ENCODE assay signal across 8 cellular contexts in the genomic region with DNA sequence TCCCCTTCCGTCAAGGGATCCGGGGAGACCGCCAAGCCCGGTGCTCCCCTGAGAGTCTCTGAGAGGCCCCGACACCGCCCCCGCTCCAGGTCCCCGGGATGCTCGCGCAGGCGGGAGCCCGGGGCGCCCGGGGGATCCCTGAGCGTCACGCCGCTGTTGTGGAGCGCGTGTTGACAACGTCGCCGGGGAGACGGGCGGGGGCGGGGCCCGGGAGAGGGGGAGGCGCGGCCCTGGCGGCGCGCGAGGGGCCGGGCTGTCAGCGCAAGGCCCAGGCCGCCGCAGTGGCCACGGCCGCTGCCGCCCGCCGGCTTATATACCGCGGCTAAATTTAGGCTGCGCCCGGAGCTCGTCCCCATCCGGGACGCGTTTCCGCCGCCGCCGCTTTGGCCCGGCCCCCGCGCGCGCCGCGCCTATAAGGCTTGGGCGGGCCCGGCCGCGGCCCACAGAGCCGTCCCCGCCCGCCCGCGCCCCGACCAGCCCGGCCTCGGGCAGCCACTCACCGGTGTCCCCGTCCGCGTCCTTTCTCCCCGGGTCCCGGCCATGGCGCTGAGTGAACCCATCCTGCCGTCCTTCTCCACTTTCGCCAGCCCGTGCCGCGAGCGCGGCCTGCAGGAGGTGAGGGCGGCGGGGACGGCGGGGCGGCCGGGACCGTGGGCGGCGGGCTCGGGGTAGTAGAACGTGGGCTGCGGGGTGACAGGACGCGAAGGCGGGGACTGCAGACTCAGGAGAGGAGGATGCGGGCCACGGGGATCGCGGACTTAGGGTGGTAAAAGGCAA. TPM values are rescaled to one million over a fixed set of nuclear protein-coding genes. Genes with fewer than 3 reads are reported as not detected.
DNase-seq lines count a peak whose midpoint lies in the region; ATAC-seq and TF ChIP-seq lines count a peak whose summit lies in the region.

A gene (plus strand): TSS at position 443 of the 777 bp plus-strand sequence. CDS start 98 bp downstream, at position 541.

- no peaks in the 10 kb centered on the region for H3K36me3 ChIP-seq in BE2C

- peak; percentile 73 for ATAC-seq in HG03432 (IDR thresholded peaks at IDR 0.05; ENCODE audit: unreplicated experiment)
- peak; percentile 58 to 67 for ATAC-seq in naive thymus-derived CD8-positive, alpha-beta T cell
- peak; percentile 85 for ATAC-seq in stimulated activated memory B cell treated with anti-CD40 and anti-IgM and Interleukin-4, amounts not matched to agents 10 μg/mL and 1 μg/mL and 100 μg/mL, for 72 hours

- H3K9me3 Mint-ChIP-seq in naive thymus-derived CD8-positive, alpha-beta T cell = peaks cover 0 to 13% (median 0%) of the 10 kb centered on the region in 9 donors
- H3K9me3 Mint-ChIP-seq in stimulated activated memory B cell treated with anti-CD40 and anti-IgM and Interleukin-4, amounts not matched to agents 10 μg/mL and 1 μg/mL and 100 μg/mL, for 72 hours = no peaks in the 10 kb centered on the region

- H3K27me3 ChIP-seq in BE2C = peaks cover 59% of the 10 kb centered on the region

- peak within 1 kb of the TSS; percentile 56 to 100 (median 82) for H3K4me3 Mint-ChIP-seq in naive thymus-derived CD8-positive, alpha-beta T cell
- H3K4me3 Mint-ChIP-seq in stimulated activated memory B cell treated with anti-CD40 and anti-IgM and Interleukin-4, amounts not matched to agents 10 μg/mL and 1 μg/mL and 100 μg/mL, for 72 hours = peak within 1 kb of the TSS; percentile 72

- H3K4me3 ChIP-seq in BE2C (ENCODE audit: low read depth, low read length) = peak within 1 kb of the TSS; percentile 16; the same call in 1 of the 2 replicates
- peak within 1 kb of the TSS; percentile 38 for H3K4me3 ChIP-seq in fibroblast of mammary gland (ENCODE audit: control insufficient read depth, low read depth, low read length)

- no peaks in the 10 kb centered on the region for H3K4me1 ChIP-seq in BE2C

- DNase-seq in BE2C = peak; percentile 80
- peak; percentile 94 for DNase-seq in activated T-helper 1 cell treated with Interleukin-2 at 50 U/mL for 16 hours (ENCODE audit: low read depth)
- peak; percentile 81 for DNase-seq in fibroblast of mammary gland (ENCODE audit: low read depth)
- DNase-seq in naive thymus-derived CD8-positive, alpha-beta T cell = peak; percentile 91 to 98 (median 95)

- no peaks in the 10 kb centered on the region for H3K9me3 ChIP-seq in BE2C

- H3K4me1 Mint-ChIP-seq in naive thymus-derived CD8-positive, alpha-beta T cell = peaks cover 23 to 64% (median 56%) of the 10 kb centered on the region in 4 donors
- peaks cover 71% of the 10 kb centered on the region for H3K4me1 Mint-ChIP-seq in stimulated activated memory B cell treated with anti-CD40 and anti-IgM and Interleukin-4, amounts not matched to agents 10 μg/mL and 1 μg/mL and 100 μg/mL, for 72 hours

- H3K27me3 Mint-ChIP-seq in naive thymus-derived CD8-positive, alpha-beta T cell = peaks cover 0 to 11% (median 0%) of the 10 kb centered on the region in 5 donors
- H3K27me3 Mint-ChIP-seq in stimulated activated memory B cell treated with anti-CD40 and anti-IgM and Interleukin-4, amounts not matched to agents 10 μg/mL and 1 μg/mL and 100 μg/mL, for 72 hours = no peaks in the 10 kb centered on the region

- peak; percentile 78 for TF ChIP-seq POLR2A in GM19099 (IDR thresholded peaks at IDR 0.05; ENCODE audit: extremely low read depth, insufficient read length, low read depth)

- TF ChIP-seq CTCF in BE2C (IDR thresholded peaks at IDR 0.05; ENCODE audit: low read depth, low read length) (no peak), fibroblast of mammary gland (conservative IDR thresholded peaks at IDR 0.05; ENCODE audit: control insufficient read depth, insufficient read depth, low read depth, low read length) (no peak)

- peak within 1 kb of the TSS; percentile 74 to 100 (median 98) for H3K27ac Mint-ChIP-seq in naive thymus-derived CD8-positive, alpha-beta T cell
- peak within 1 kb of the TSS; percentile 85 for H3K27ac Mint-ChIP-seq in stimulated activated memory B cell treated with anti-CD40 and anti-IgM and Interleukin-4, amounts not matched to agents 10 μg/mL and 1 μg/mL and 100 μg/mL, for 72 hours

- POLR2A ChIA-PET in naive thymus-derived CD8-positive, alpha-beta T cell (lab: Charles Lee) = interaction anchor here (0.5 to 32.2 kb wide), 45 partner anchors 9 to 488 kb away, joined by 3 to 4622 read pairs (median 5); a partner anchor contains a TSS

- peaks cover 36 to 41% (median 38%) of the 10 kb centered on the region in 3 donors for H3K36me3 Mint-ChIP-seq in naive thymus-derived CD8-positive, alpha-beta T cell
- peaks cover 27% of the 10 kb centered on the region for H3K36me3 Mint-ChIP-seq in stimulated activated memory B cell treated with anti-CD40 and anti-IgM and Interleukin-4, amounts not matched to agents 10 μg/mL and 1 μg/mL and 100 μg/mL, for 72 hours

TF ChIP-seq in PFSK-1, 5 proteins besides CTCF, POLR2A, EP300 and RAD21:
- no peak for TF ChIP-seq TAF1 (IDR thresholded peaks at IDR 0.05; ENCODE audit: borderline replicate concordance, insufficient read depth, low read length)
- peak; percentile 56 for TF ChIP-seq FOXP2 (optimal IDR thresholded peaks at IDR 0.05; ENCODE audit: borderline replicate concordance, extremely low read depth, extremely low read length, insufficient read depth)
- TF ChIP-seq POLR2AphosphoS5 (IDR thresholded peaks at IDR 0.05; ENCODE audit: low read depth, low read length) = peak; percentile 64
- TF ChIP-seq, protein P1, sequence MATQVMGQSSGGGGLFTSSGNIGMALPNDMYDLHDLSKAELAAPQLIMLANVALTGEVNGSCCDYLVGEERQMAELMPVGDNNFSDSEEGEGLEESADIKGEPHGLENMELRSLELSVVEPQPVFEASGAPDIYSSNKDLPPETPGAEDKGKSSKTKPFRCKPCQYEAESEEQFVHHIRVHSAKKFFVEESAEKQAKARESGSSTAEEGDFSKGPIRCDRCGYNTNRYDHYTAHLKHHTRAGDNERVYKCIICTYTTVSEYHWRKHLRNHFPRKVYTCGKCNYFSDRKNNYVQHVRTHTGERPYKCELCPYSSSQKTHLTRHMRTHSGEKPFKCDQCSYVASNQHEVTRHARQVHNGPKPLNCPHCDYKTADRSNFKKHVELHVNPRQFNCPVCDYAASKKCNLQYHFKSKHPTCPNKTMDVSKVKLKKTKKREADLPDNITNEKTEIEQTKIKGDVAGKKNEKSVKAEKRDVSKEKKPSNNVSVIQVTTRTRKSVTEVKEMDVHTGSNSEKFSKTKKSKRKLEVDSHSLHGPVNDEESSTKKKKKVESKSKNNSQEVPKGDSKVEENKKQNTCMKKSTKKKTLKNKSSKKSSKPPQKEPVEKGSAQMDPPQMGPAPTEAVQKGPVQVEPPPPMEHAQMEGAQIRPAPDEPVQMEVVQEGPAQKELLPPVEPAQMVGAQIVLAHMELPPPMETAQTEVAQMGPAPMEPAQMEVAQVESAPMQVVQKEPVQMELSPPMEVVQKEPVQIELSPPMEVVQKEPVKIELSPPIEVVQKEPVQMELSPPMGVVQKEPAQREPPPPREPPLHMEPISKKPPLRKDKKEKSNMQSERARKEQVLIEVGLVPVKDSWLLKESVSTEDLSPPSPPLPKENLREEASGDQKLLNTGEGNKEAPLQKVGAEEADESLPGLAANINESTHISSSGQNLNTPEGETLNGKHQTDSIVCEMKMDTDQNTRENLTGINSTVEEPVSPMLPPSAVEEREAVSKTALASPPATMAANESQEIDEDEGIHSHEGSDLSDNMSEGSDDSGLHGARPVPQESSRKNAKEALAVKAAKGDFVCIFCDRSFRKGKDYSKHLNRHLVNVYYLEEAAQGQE (IDR thresholded peaks at IDR 0.05; ENCODE audit: insufficient read depth in 1 of 2, low read depth in 2 of 2, low read length in 2 of 2) = no peak
- TF ChIP-seq SIN3A (IDR thresholded peaks at IDR 0.05; ENCODE audit: borderline replicate concordance, insufficient read depth, low read length) = 0 out of 2 replicates have a peak, but pooled peaks have one; percentile 60

RNA-seq across cellular contexts. Expression of the gene that starts here (rescaled TPM):
- 11.1 TPM for polyA plus RNA-seq in BE2C (2012; ENCODE audit: insufficient read depth, insufficient read length, low read depth)
- polyA plus RNA-seq in PFSK-1 (2012; ENCODE audit: insufficient read length, low read depth) = 41.4 TPM
- total RNA-seq in naive thymus-derived CD8-positive, alpha-beta T cell = 100 to 1,000 TPM; 386 to 393 TPM
- polyA plus RNA-seq in naive thymus-derived CD8-positive, alpha-beta T cell = 100 to 1,000 TPM; 115 to 216 (median 166) TPM

Comparison
In these comparisons a context has a peak if more than half of its experiments do, and no peak if none do; other contexts are left out.
1. Peak in every context shown above with its lines: DNase-seq, ATAC-seq and H3K4me3 ChIP-seq.